In genomic region chr17:32636593-32637218, GRCh38 we compare ENCODE assay signal across 16 cellular contexts.
DNase-seq lines count a peak whose midpoint lies in the region; ATAC-seq, FAIRE-seq and TF ChIP-seq lines count a peak whose summit lies in the region.
"Had no signal": no experiment of that assay in that cellular context is flagged by ENCODE, and none has a peak within 500 bp of the region (broad histone marks: within the 10 kb centered on the region; RNA-seq: fewer than 3 reads in every experiment).

No MANE protein-coding gene starts in this region.

- H4K20me1 ChIP-seq in MM.1S (ENCODE audit: insufficient read depth, low read length), result no peaks in the 10 kb centered on the region

- H3K27me3 Mint-ChIP-seq in natural killer cell treated with Interleukin-12 subunit alpha and Interleukin-12 subunit beta and Interleukin-15 and Interleukin-18, amount 100 ng/mL, for 72 hours, result no peaks in the 10 kb centered on the region
- H3K27me3 Mint-ChIP-seq: CD4-positive, alpha-beta T cell; IgD-negative memory B cell had no signal

- H3K9me2 ChIP-seq in MM.1S (replicated peaks; ENCODE audit: insufficient read depth, low read length), result no peaks in the 10 kb centered on the region

- DNase-seq in HPDE6-E6E7 (ENCODE audit: extremely low spot score), result peak; percentile 8
- DNase-seq in NCI-H69 (lab: John Stamatoyannopoulos, UW), result peak; percentile 18
- DNase-seq in foreskin keratinocyte, result peak; percentile 79 to 84
- peak; percentile 78 for DNase-seq in small intestine
- no peak for DNase-seq in natural killer cell treated with Interleukin-12 subunit alpha and Interleukin-12 subunit beta and Interleukin-15 and Interleukin-18, amount 100 ng/mL, for 72 hours (ENCODE audit: low spot score)
- DNase-seq in Peyer's patch, result no peak
- DNase-seq in MM.1S, result no peak
- DNase-seq: AML-193; C1 segment of cervical spinal cord; Calu3; CD4-positive, alpha-beta T cell; DMS 273 treated with DMSO at 0.1 percent for 48 hours; HFFc6 had no signal

- no peak overlapping the region for H3K4me3 Mint-ChIP-seq in natural killer cell treated with Interleukin-12 subunit alpha and Interleukin-12 subunit beta and Interleukin-15 and Interleukin-18, amount 100 ng/mL, for 72 hours
- H3K4me3 Mint-ChIP-seq: CD4-positive, alpha-beta T cell; HFFc6; IgD-negative memory B cell had no signal

- H3K27ac Mint-ChIP-seq in natural killer cell treated with Interleukin-12 subunit alpha and Interleukin-12 subunit beta and Interleukin-15 and Interleukin-18, amount 100 ng/mL, for 72 hours, result no peak overlapping the region
- H3K27ac Mint-ChIP-seq: CD4-positive, alpha-beta T cell; HFFc6; IgD-negative memory B cell had no signal

- TF ChIP-seq CTCF in foreskin keratinocyte (conservative IDR thresholded peaks at IDR 0.05), result no peak
- TF ChIP-seq CTCF in Peyer's patch (IDR thresholded peaks at IDR 0.05), result no peak
- TF ChIP-seq CTCF in MM.1S (IDR thresholded peaks at IDR 0.05; ENCODE audit: low read length), result no peak

- H3K36me3 ChIP-seq in small intestine (ENCODE audit: control insufficient read depth in 2 of 2, insufficient read depth in 2 of 2, low read length in 2 of 2) (peaks cover 0 to 2% of the 10 kb centered on the region in 2 donors), Peyer's patch (no peaks in the 10 kb centered on the region), MM.1S (replicated peaks; ENCODE audit: insufficient read depth, low read length) (no peaks in the 10 kb centered on the region)
- H3K36me3 ChIP-seq: HAP-1 had no signal

- peak; percentile 82 for ATAC-seq in foreskin keratinocyte
- no peak for ATAC-seq in natural killer cell treated with Interleukin-12 subunit alpha and Interleukin-12 subunit beta and Interleukin-15 and Interleukin-18, amount 100 ng/mL, for 72 hours

- H3K4me2 ChIP-seq in MM.1S (ENCODE audit: low read depth, low read length), result no peak overlapping the region

- H2AFZ ChIP-seq in MM.1S (ENCODE audit: low read length), result no peak overlapping the region

- H3K9ac ChIP-seq in MM.1S (ENCODE audit: low read length), result no peak overlapping the region

- H3K4me1 Mint-ChIP-seq in natural killer cell treated with Interleukin-12 subunit alpha and Interleukin-12 subunit beta and Interleukin-15 and Interleukin-18, amount 100 ng/mL, for 72 hours (ENCODE audit: low read depth in 2 of 2), result no peaks in the 10 kb centered on the region
- H3K4me1 Mint-ChIP-seq: IgD-negative memory B cell had no signal

- no peaks in the 10 kb centered on the region for H3K36me3 Mint-ChIP-seq in natural killer cell treated with Interleukin-12 subunit alpha and Interleukin-12 subunit beta and Interleukin-15 and Interleukin-18, amount 100 ng/mL, for 72 hours
- H3K36me3 Mint-ChIP-seq: IgD-negative memory B cell had no signal

- no peak overlapping the region for H3K27ac ChIP-seq in foreskin keratinocyte
- no peak overlapping the region for H3K27ac ChIP-seq in small intestine (ENCODE audit: low read depth in 1 of 2, low read length in 1 of 2)
- H3K27ac ChIP-seq in Peyer's patch, result no peak overlapping the region
- no peak overlapping the region for H3K27ac ChIP-seq in MM.1S (ENCODE audit: low read length)

- H3K4me1 ChIP-seq in foreskin keratinocyte, result peaks cover 5% of the 10 kb centered on the region
- peaks cover 0 to 6% of the 10 kb centered on the region in 2 donors for H3K4me1 ChIP-seq in small intestine (ENCODE audit: control insufficient read depth in 2 of 2, insufficient read depth in 1 of 2, low read depth in 1 of 2, low read length in 1 of 2)
- H3K4me1 ChIP-seq in Peyer's patch, result no peaks in the 10 kb centered on the region
- no peaks in the 10 kb centered on the region for H3K4me1 ChIP-seq in MM.1S (ENCODE audit: low read length)
- H3K4me1 ChIP-seq: HAP-1 had no signal

- H3K9me3 Mint-ChIP-seq in natural killer cell treated with Interleukin-12 subunit alpha and Interleukin-12 subunit beta and Interleukin-15 and Interleukin-18, amount 100 ng/mL, for 72 hours, result no peaks in the 10 kb centered on the region
- H3K9me3 Mint-ChIP-seq: CD4-positive, alpha-beta T cell had no signal

- H3K79me2 ChIP-seq in MM.1S (ENCODE audit: low read length), result no peaks in the 10 kb centered on the region

- no peak for FAIRE-seq in small intestine (lab: Jason Lieb, UNC)
- FAIRE-seq: H1 had no signal

- H3K9me3 ChIP-seq in small intestine (ENCODE audit: control insufficient read depth, low read depth) (no peaks in the 10 kb centered on the region), Peyer's patch (no peaks in the 10 kb centered on the region), MM.1S (replicated peaks; ENCODE audit: insufficient read depth, low read length) (no peaks in the 10 kb centered on the region)
- H3K9me3 ChIP-seq: HAP-1 had no signal

- no peaks in the 10 kb centered on the region for H3F3A ChIP-seq in MM.1S (ENCODE audit: insufficient read depth, low read length)

- no peak for TF ChIP-seq POLR2A in Peyer's patch (IDR thresholded peaks at IDR 0.05)

- no peaks in the 10 kb centered on the region for H3K27me3 ChIP-seq in foreskin keratinocyte
- H3K27me3 ChIP-seq in small intestine (ENCODE audit: control insufficient read depth in 2 of 2, insufficient read depth in 2 of 2, low read length in 2 of 2), result no peaks in the 10 kb centered on the region
- no peaks in the 10 kb centered on the region for H3K27me3 ChIP-seq in Peyer's patch
- no peaks in the 10 kb centered on the region for H3K27me3 ChIP-seq in MM.1S (replicated peaks; ENCODE audit: insufficient read depth, low read length)

- H3K4me3 ChIP-seq in small intestine (ENCODE audit: low read depth in 1 of 2, low read length in 2 of 2) (no peak overlapping the region), Peyer's patch (no peak overlapping the region), MM.1S (ENCODE audit: low read length) (no peak overlapping the region)
- H3K4me3 ChIP-seq: HAP-1 had no signal

- 11 to 56% (median 40%) methylated on average over 5 of the region's 5 CpGs for WGBS in small intestine, 3 donors

Comparison
In these comparisons a context has a peak if more than half of its experiments do, and no peak if none do; other contexts are left out.
1. DNase-seq: peak in HPDE6-E6E7 (single experiment), NCI-H69 (single experiment), foreskin keratinocyte (2 of 2) and small intestine (single experiment); none in natural killer cell treated with Interleukin-12 subunit alpha and Interleukin-12 subunit beta and Interleukin-15 and Interleukin-18, amount 100 ng/mL, for 72 hours (single experiment), Peyer's patch (0 of 3) and MM.1S (single experiment).